23 cellular contexts compared by ENCODE assay signal in the genomic region with DNA sequence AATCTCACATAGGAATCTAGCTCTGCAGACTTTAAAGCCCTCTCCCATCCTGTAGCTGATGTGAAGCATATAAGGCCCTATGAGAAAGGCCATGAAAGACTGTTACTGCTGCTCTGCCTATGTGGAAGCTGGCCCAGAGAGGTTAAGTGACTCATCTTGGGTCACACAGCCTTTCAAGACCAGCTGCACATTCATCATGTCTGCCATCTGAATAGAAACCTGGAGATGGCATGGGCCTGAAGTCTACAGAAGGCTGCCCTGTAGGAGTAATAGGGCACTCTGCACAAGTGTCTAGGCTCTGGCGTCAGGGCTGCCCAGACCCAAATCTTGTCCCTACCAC. TPM values are rescaled to one million over a fixed set of nuclear protein-coding genes. Genes with fewer than 3 reads are reported as not detected.
"Had no signal": no experiment of that assay in that cellular context is flagged by ENCODE, and none has a peak within 500 bp of the region (broad histone marks: within the 10 kb centered on the region; RNA-seq: fewer than 3 reads in every experiment).

No MANE protein-coding gene starts in this region.

- H3K4me3 ChIP-seq: adrenal gland, breast epithelium, PC-9 had no signal

- H3K9me3 ChIP-seq: adrenal gland, breast epithelium had no signal

- DNase-seq: activated B cell treated with CpG ODN at 0.5 μM for 24 hours; activated CD4-positive, alpha-beta memory T cell treated with anti-CD3 and anti-CD28 coated beads, Interleukin-2, amount 10 ng/mL, durations not matched to agents 7 days and 5 days; activated CD4-positive, alpha-beta T cell treated with anti-CD3 and anti-CD28 coated beads, Interleukin-2, amount 50 U/mL, for 1 hour; activated naive CD4-positive, alpha-beta T cell treated with anti-CD3 and anti-CD28 coated beads, Interleukin-2, amount 50 U/mL, for 16 hours; activated naive CD8-positive, alpha-beta T cell treated with anti-CD3 and anti-CD28 coated beads, Interleukin-2, amount 10 ng/mL, durations not matched to agents 7 days and 5 days; activated T-cell treated with anti-CD3 and anti-CD28 coated beads for 4 hours; activated T-cell treated with anti-CD3 and anti-CD28 coated beads, Interleukin-2, amount 50 U/mL, for 48 hours; adrenal gland; anterior cingulate cortex; central memory CD4-positive, alpha-beta T cell; Kasumi-1; NCI-H146; NCI-H187 treated with DMSO at 0.1 percent for 48 hours; NCI-H2081 treated with DMSO at 0.1 percent for 48 hours; NCI-H446; NCI-H524; PC-9; SHP77 treated with DMSO at 0.1 percent for 48 hours; T-helper 17 cell; T-helper 9 cell had no signal

- H3K27ac Mint-ChIP-seq: activated B cell treated with CpG ODN at 0.5 μM for 24 hours; activated CD4-positive, alpha-beta memory T cell treated with anti-CD3 and anti-CD28 coated beads, Interleukin-2, amount 10 ng/mL, durations not matched to agents 7 days and 5 days; activated naive CD8-positive, alpha-beta T cell treated with anti-CD3 and anti-CD28 coated beads, Interleukin-2, amount 10 ng/mL, durations not matched to agents 7 days and 5 days; activated T-helper 17 cell treated with anti-CD3 and anti-CD28 coated beads, Interleukin-2, amount 50 U/mL, for 72 hours; T-helper 17 cell had no signal

- H2AFZ ChIP-seq: PC-9 had no signal

- H3K4me3 Mint-ChIP-seq: activated B cell treated with CpG ODN at 0.5 μM for 24 hours; activated CD4-positive, alpha-beta memory T cell treated with anti-CD3 and anti-CD28 coated beads, Interleukin-2, amount 10 ng/mL, durations not matched to agents 7 days and 5 days; activated naive CD8-positive, alpha-beta T cell treated with anti-CD3 and anti-CD28 coated beads, Interleukin-2, amount 10 ng/mL, durations not matched to agents 7 days and 5 days; activated T-helper 17 cell treated with anti-CD3 and anti-CD28 coated beads, Interleukin-2, amount 50 U/mL, for 72 hours; T-helper 17 cell had no signal

- H3K9me3 Mint-ChIP-seq: activated B cell treated with CpG ODN at 0.5 μM for 24 hours; activated CD4-positive, alpha-beta memory T cell treated with anti-CD3 and anti-CD28 coated beads, Interleukin-2, amount 10 ng/mL, durations not matched to agents 7 days and 5 days; activated naive CD8-positive, alpha-beta T cell treated with anti-CD3 and anti-CD28 coated beads, Interleukin-2, amount 10 ng/mL, durations not matched to agents 7 days and 5 days; activated T-helper 17 cell treated with anti-CD3 and anti-CD28 coated beads, Interleukin-2, amount 50 U/mL, for 72 hours had no signal

- H3K36me3 ChIP-seq: adrenal gland, breast epithelium had no signal

- ATAC-seq: activated T-helper 17 cell treated with anti-CD3 and anti-CD28 coated beads, Interleukin-2, amount 50 U/mL, for 72 hours; T-helper 17 cell had no signal

- H3K4me2 ChIP-seq: PC-9 had no signal

- H3K36me3 Mint-ChIP-seq: activated naive CD8-positive, alpha-beta T cell treated with anti-CD3 and anti-CD28 coated beads, Interleukin-2, amount 10 ng/mL, durations not matched to agents 7 days and 5 days had no signal

- H3K4me1 ChIP-seq: adrenal gland, breast epithelium had no signal

- H3K4me1 Mint-ChIP-seq: activated B cell treated with CpG ODN at 0.5 μM for 24 hours; activated T-helper 17 cell treated with anti-CD3 and anti-CD28 coated beads, Interleukin-2, amount 50 U/mL, for 72 hours had no signal

- H3K27ac ChIP-seq: adrenal gland, breast epithelium, PC-9 had no signal

- H3K27me3 ChIP-seq: adrenal gland, breast epithelium had no signal

RNA-seq across cellular contexts. Expression of a gene that starts 59.4 kb away (rescaled TPM):
- total RNA-seq: activated B cell treated with CpG ODN at 0.5 μM for 24 hours; activated CD4-positive, alpha-beta memory T cell treated with anti-CD3 and anti-CD28 coated beads, Interleukin-2, amount 10 ng/mL, durations not matched to agents 7 days and 5 days; activated CD8-positive, alpha-beta memory T cell treated with anti-CD3 and anti-CD28 coated beads for 36 hours; activated naive CD8-positive, alpha-beta T cell treated with anti-CD3 and anti-CD28 coated beads, Interleukin-2, amount 10 ng/mL, durations not matched to agents 7 days and 5 days; activated T-helper 17 cell treated with anti-CD3 and anti-CD28 coated beads, Interleukin-2, amount 50 U/mL, for 72 hours; T-helper 17 cell had no signal
